ENCODE assay signal across 1 cellular context in genomic region chr4:680565-680930, GRCh38.
TF ChIP-seq lines count a peak whose summit lies in the region.

No MANE protein-coding gene starts in this region.

TF ChIP-seq in H1, 55 proteins besides CTCF, POLR2A, EP300 and RAD21:
- TF ChIP-seq JUN (IDR thresholded peaks at IDR 0.05; ENCODE audit: low read depth, low read length) (no peak), EZH2 (IDR thresholded peaks at IDR 0.05; ENCODE audit: low read depth, low read length, severe bottlenecking) (no peak), GABPA (IDR thresholded peaks at IDR 0.05; ENCODE audit: borderline replicate concordance, insufficient read depth, low read length) (no peak), SIN3A (conservative IDR thresholded peaks at IDR 0.05 in 1 of 2, IDR thresholded peaks at IDR 0.05 in 1 of 2; ENCODE audit: low read depth in 1 of 2, low read length in 2 of 2) (0 out of 4 replicates have a peak, but pooled peaks of 1 of the 2 experiments have one; percentile 12), E2F6 (IDR thresholded peaks at IDR 0.05) (no peak)
TF ChIP-seq in H1: peak in this region for 1.
